Comparison of ENCODE assay signal across 22 cellular contexts in the genomic region with DNA sequence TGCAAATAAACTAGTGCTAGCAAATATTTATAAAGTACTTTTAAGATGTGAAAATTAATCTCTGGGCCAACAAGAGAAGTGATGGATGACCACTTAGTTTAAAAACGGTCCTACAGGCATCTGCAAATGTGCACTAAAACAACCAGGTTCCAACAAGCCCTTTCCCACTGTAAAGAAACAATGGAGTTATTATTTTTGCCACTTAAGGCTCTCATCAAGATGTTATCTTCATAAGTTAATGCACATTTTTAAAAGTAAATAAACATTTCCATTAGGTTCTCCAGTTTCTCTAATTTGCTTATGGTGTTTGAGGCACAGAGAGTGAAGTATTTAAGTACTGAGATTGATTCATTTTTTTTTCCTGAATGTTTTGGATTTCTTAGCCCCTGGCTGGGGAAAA. TPM values are rescaled to one million over a fixed set of nuclear protein-coding genes. Genes with fewer than 3 reads are reported as not detected.
"Had no signal": no experiment of that assay in that cellular context is flagged by ENCODE, and none has a peak within 500 bp of the region (broad histone marks: within the 10 kb centered on the region; RNA-seq: fewer than 3 reads in every experiment).

No MANE protein-coding gene starts in this region.

- H3K36me3 Mint-ChIP-seq: activated naive CD4-positive, alpha-beta T cell treated with anti-CD3 and anti-CD28 coated beads, Interleukin-2, amount 50 U/mL, for 72 hours; immature natural killer cell; memory B cell; natural killer cell had no signal

- H3K9me3 Mint-ChIP-seq: activated naive CD4-positive, alpha-beta T cell treated with anti-CD3 and anti-CD28 coated beads, Interleukin-2, amount 50 U/mL, for 72 hours; activated T-helper 1 cell treated with anti-CD3 and anti-CD28 coated beads, Interleukin-12 subunit alpha, Interleukin-12 subunit beta, Interleukin-2, Interleukin-4 antibody, amounts not matched to agents 30 ng/mL and 10 ng/mL and 1 ng/mL, durations not matched to agents 14 hours and 24 hours and 36 hours; immature natural killer cell; memory B cell; natural killer cell had no signal

- H3K4me1 ChIP-seq: adrenal gland had no signal

- H3K9me3 ChIP-seq: adrenal gland, esophagus squamous epithelium, neutrophil, tibial artery had no signal

- H3K27me3 ChIP-seq: adrenal gland, esophagus squamous epithelium, neutrophil, tibial artery had no signal

- H3K27ac ChIP-seq: adrenal gland, neutrophil, tibial artery had no signal

- DNase-seq: activated CD4-positive, alpha-beta T cell treated with anti-CD3 and anti-CD28 coated beads, Interleukin-2, amount 50 U/mL, for 4 hours; activated gamma-delta T cell treated with Interleukin-2 at 50 U/mL for 16 hours; activated T-cell treated with anti-CD3 and anti-CD28 coated beads for 4 hours; adrenal gland; effector CD4-positive, alpha-beta T cell; esophagus squamous epithelium; immature natural killer cell; kidney glomerular epithelial cell; left ventricle myocardium superior; natural killer cell; posterior cingulate gyrus; stimulated activated CD4-positive, alpha-beta T cell treated with anti-CD3 and anti-CD28 coated beads, Interleukin-12 subunit alpha, Interleukin-12 subunit beta, amount 100 ng/mL, for 4 hours; stimulated activated CD4-positive, alpha-beta T cell treated with anti-CD3 and anti-CD28 coated beads, Interleukin-1b, Interleukin-23, amount 100 ng/mL, for 48 hours; stimulated activated CD8-positive, alpha-beta memory T cell treated with anti-CD3 and anti-CD28 coated beads, Interleukin-4, amount 100 ng/mL, for 48 hours; stimulated activated naive CD4-positive, alpha-beta T cell treated with Interleukin-2 at 50 U/mL for 16 hours; substantia nigra; tibial artery had no signal

- H3K36me3 ChIP-seq: adrenal gland, esophagus squamous epithelium, neutrophil, tibial artery had no signal

- H3K4me3 ChIP-seq: adrenal gland, esophagus squamous epithelium, tibial artery had no signal

- H3K27ac Mint-ChIP-seq: activated naive CD4-positive, alpha-beta T cell treated with anti-CD3 and anti-CD28 coated beads, Interleukin-2, amount 50 U/mL, for 72 hours; activated T-helper 1 cell treated with anti-CD3 and anti-CD28 coated beads, Interleukin-12 subunit alpha, Interleukin-12 subunit beta, Interleukin-2, Interleukin-4 antibody, amounts not matched to agents 30 ng/mL and 10 ng/mL and 1 ng/mL, durations not matched to agents 14 hours and 24 hours and 36 hours; immature natural killer cell; memory B cell; natural killer cell had no signal

- H3K4me1 Mint-ChIP-seq: immature natural killer cell, memory B cell, natural killer cell had no signal

- H3K4me3 Mint-ChIP-seq: activated T-helper 1 cell treated with anti-CD3 and anti-CD28 coated beads, Interleukin-12 subunit alpha, Interleukin-12 subunit beta, Interleukin-2, Interleukin-4 antibody, amounts not matched to agents 30 ng/mL and 10 ng/mL and 1 ng/mL, durations not matched to agents 14 hours and 24 hours and 36 hours; immature natural killer cell; memory B cell; natural killer cell had no signal

RNA-seq across cellular contexts. Expression of gene ABI3BP, which starts 20.9 kb away (rescaled TPM):
- total RNA-seq: activated T-helper 1 cell treated with anti-CD3 and anti-CD28 coated beads, Interleukin-12 subunit alpha, Interleukin-12 subunit beta, Interleukin-2, Interleukin-4 antibody, amounts not matched to agents 30 ng/mL and 10 ng/mL and 1 ng/mL, durations not matched to agents 14 hours and 24 hours and 36 hours; natural killer cell; T-helper 2 cell treated with Interferon-gamma antibody and Interleukin-4, amounts not matched to agents 100 ng/mL and 5 ng/mL, for 36 hours had no signal
- polyA plus RNA-seq: immature natural killer cell had no signal
